Comparison of ENCODE assay signal across 8 cellular contexts in the genomic region with DNA sequence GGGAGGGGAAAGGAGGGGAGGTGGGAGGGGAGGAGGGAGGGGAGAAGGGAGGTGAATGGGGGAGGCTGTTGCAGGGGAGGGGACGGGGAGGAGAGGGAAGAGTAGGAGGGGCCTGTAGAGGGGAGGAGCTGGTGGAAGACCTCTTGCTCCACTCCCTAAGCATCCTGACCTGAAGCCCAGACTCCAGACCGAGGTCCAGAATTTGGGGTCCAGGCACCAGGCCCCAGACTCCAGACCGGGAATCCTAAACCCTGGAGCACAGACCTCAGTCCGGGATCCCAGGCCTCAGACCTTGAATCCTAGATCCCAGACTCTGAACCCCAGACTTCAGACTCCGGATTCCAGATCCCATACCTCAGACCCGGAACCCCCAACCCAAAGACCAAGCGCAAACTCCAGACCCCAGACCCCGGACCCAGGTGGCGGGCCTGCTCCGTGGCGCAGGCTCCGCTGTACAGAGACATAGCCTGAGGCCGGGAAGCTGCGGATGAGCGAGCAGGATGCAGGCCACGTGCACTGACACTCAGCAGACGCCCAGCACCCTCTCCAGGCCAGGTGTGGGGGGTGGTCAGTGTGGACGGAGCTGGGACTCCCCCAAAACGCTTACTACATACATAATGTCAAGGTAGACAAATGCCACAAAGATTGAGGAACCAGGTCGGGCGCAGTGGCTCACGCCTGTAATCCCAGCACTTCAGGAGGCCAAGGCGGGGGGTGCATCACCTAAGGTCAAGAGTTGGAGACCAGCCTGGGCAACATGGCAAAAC. TPM values are rescaled to one million over a fixed set of nuclear protein-coding genes. Genes with fewer than 3 reads are reported as not detected.
DNase-seq lines count a peak whose midpoint lies in the region; ATAC-seq, FAIRE-seq and TF ChIP-seq lines count a peak whose summit lies in the region.

No MANE protein-coding gene starts in this region.

- peak overlapping the region; percentile 23 for H3K4me3 ChIP-seq in parathyroid adenoma (ENCODE audit: low read depth, low read length)

- peak overlapping the region; percentile 73 for H2AFZ ChIP-seq in parathyroid adenoma

- TF ChIP-seq CTCF in parathyroid adenoma (IDR thresholded peaks at IDR 0.05): no peak

- peak overlapping the region; percentile 25 for H3K4me2 ChIP-seq in parathyroid adenoma (ENCODE audit: low read length)

- intact Hi-C loops in Right ventricle myocardium inferior (cut with DNase I): no loop called here

- H3K27ac ChIP-seq in KOPT-K1 (ENCODE audit: low read depth, low read length, poor library complexity, severe bottlenecking): peak overlapping the region; percentile 49
- peak overlapping the region; percentile 39 for H3K27ac ChIP-seq in parathyroid adenoma

- FAIRE-seq in RCC 7860 (lab: Jason Lieb, UNC): no peak

- H3K9ac ChIP-seq in parathyroid adenoma: no peak overlapping the region

- ATAC-seq in Right ventricle myocardium inferior: peak; percentile 87
- ATAC-seq in HG03520 (IDR thresholded peaks at IDR 0.05; ENCODE audit: unreplicated experiment): no peak
- no peak for ATAC-seq in GM18858 (IDR thresholded peaks at IDR 0.05; ENCODE audit: unreplicated experiment)

- H3K79me2 ChIP-seq in parathyroid adenoma: peaks cover 5% of the 10 kb centered on the region

- H3K4me1 ChIP-seq in parathyroid adenoma: peaks cover 4% of the 10 kb centered on the region

- H3K36me3 ChIP-seq in KOPT-K1 (ENCODE audit: insufficient read depth, low read length): peaks cover 16% of the 10 kb centered on the region; the same call in 1 of the 2 replicates
- H3K36me3 ChIP-seq in parathyroid adenoma (ENCODE audit: control insufficient read depth, insufficient read depth, low read length): no peaks in the 10 kb centered on the region

- DNase-seq in DMS114 treated with DMSO at 0.1 percent for 48 hours (lab: John Stamatoyannopoulos, UW; ENCODE audit: unreplicated experiment): peak; percentile 36
- peak; percentile 39 for DNase-seq in RCC 7860 (ENCODE audit: low spot score)
- peak; percentile 20 for DNase-seq in activated naive CD8-positive, alpha-beta T cell treated with anti-CD3 and anti-CD28 coated beads, Interleukin-2, amount 50 U/mL, for 16 hours (ENCODE audit: low read depth, low spot score)
- DNase-seq in Right ventricle myocardium inferior (ENCODE audit: missing footprints): peak; percentile 79

- no peaks in the 10 kb centered on the region for H3K27me3 ChIP-seq in parathyroid adenoma (ENCODE audit: control insufficient read depth, insufficient read depth, low read length)

- H3K9me3 ChIP-seq in KOPT-K1 (ENCODE audit: insufficient read depth, low read length, poor library complexity, severe bottlenecking): no peaks in the 10 kb centered on the region
- no peaks in the 10 kb centered on the region for H3K9me3 ChIP-seq in parathyroid adenoma (ENCODE audit: control insufficient read depth, low read length)

RNA-seq across cellular contexts. Expression of a gene that starts 0.7 kb away (rescaled TPM):
- 48.7 TPM for total RNA-seq in Right ventricle myocardium inferior

RNA-seq across cellular contexts. Expression of a gene that starts 34.8 kb away (rescaled TPM):
- total RNA-seq in Right ventricle myocardium inferior: 234 TPM

Comparison
In these comparisons a context has a peak if more than half of its experiments do, and no peak if none do; other contexts are left out.
1. DNase-seq: peak in every context shown above with its lines; median percentile 79 in Right ventricle myocardium inferior; 39 in RCC 7860; 36 in DMS114 treated with DMSO at 0.1 percent for 48 hours; 20 in activated naive CD8-positive, alpha-beta T cell treated with anti-CD3 and anti-CD28 coated beads, Interleukin-2, amount 50 U/mL, for 16 hours.